In the genomic region with DNA sequence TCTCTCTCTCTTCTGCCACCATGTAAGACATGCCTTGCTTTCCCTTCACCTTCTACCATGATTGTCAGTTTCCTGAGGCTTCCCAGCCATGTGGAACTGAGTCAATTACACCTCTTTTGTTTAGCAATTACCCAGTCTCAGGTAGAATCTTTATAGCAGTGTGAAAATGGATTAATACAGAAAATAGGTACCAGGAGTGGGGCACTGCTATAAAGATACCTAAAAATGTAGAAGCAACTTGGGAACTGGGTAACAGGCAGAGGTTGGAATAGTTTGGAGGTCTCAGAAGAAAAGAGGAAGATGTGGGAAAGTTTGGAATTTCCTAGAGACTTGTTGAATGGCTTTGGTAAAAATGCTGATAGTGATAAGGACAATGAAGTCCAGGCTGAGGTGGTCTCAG, we compare ENCODE assay signal across 33 cellular contexts. TPM values are rescaled to one million over a fixed set of nuclear protein-coding genes. Genes with fewer than 3 reads are reported as not detected.
"Had no signal": no experiment of that assay in that cellular context is flagged by ENCODE, and none has a peak within 500 bp of the region (broad histone marks: within the 10 kb centered on the region; RNA-seq: fewer than 3 reads in every experiment).

No MANE protein-coding gene starts in this region.

- H3K36me3 ChIP-seq: stomach, suprapubic skin, thoracic aorta, thyroid gland, tibial artery, tibial nerve, transverse colon, upper lobe of left lung, upper lobe of right lung, uterus, vagina had no signal

- ATAC-seq: stimulated activated effector memory CD8-positive, alpha-beta T cell treated with anti-CD3 and anti-CD28 coated beads, Interleukin-12 subunit alpha, Interleukin-12 subunit beta, amount 100 ng/mL, for 72 hours; stimulated activated memory B cell treated with anti-CD40 and anti-IgM and Interleukin-4, amounts not matched to agents 10 μg/mL and 1 μg/mL and 100 μg/mL, for 72 hours; stimulated activated naive B cell treated with anti-CD40 and anti-IgM and Interleukin-4, amounts not matched to agents 10 μg/mL and 1 μg/mL and 100 μg/mL, for 72 hours; stimulated activated naive CD8-positive, alpha-beta T cell treated with anti-CD3 and anti-CD28 coated beads, Interleukin-15, amount 100 ng/mL, for 72 hours; stimulated activated naive CD8-positive, alpha-beta T cell treated with anti-CD3 and anti-CD28 coated beads, Interleukin-15, Interleukin-2, amounts not matched to agents 100 U/mL and 50 U/mL, for 24 hours; upper lobe of right lung had no signal

- DNase-seq: stimulated activated CD4-positive, alpha-beta T cell treated with anti-CD3 and anti-CD28 coated beads, Interleukin-2, amount 100 ng/mL, for 48 hours; stimulated activated CD4-positive, alpha-beta T cell treated with anti-CD3 and anti-CD28 coated beads, Interleukin-4, amount 100 ng/mL, for 1 hour; stimulated activated CD4-positive, alpha-beta T cell treated with anti-CD3 and anti-CD28 coated beads, Interleukin-4, amount 100 ng/mL, for 24 hours; stimulated activated CD4-positive, alpha-beta T cell treated with anti-CD3 and anti-CD28 coated beads, Interleukin-4, amount 100 ng/mL, for 4 hours; stimulated activated CD8-positive, alpha-beta memory T cell treated with anti-CD3 and anti-CD28 coated beads, Interleukin-4, amount 100 ng/mL, for 48 hours; stimulated activated naive B cell treated with anti-CD40 and anti-IgM and Interleukin-4, amounts not matched to agents 10 μg/mL and 1 μg/mL and 100 μg/mL, for 72 hours; stimulated activated naive CD4-positive, alpha-beta T cell; stimulated activated naive CD4-positive, alpha-beta T cell treated with Interleukin-2 at 50 U/mL for 16 hours; stimulated activated naive CD8-positive, alpha-beta T cell treated with anti-CD3 and anti-CD28 coated beads, Interleukin-15, amount 100 ng/mL, for 72 hours; stimulated activated naive CD8-positive, alpha-beta T cell treated with anti-CD3 and anti-CD28 coated beads, Interleukin-15, Interleukin-2, amounts not matched to agents 100 U/mL and 50 U/mL, for 24 hours; stomach; substantia nigra; testis; thyroid gland; tibial artery; transverse colon; trophoblast cell; upper lobe of left lung; upper lobe of right lung; uterus had no signal

- H3K36me3 Mint-ChIP-seq: stimulated activated effector memory CD8-positive, alpha-beta T cell treated with anti-CD3 and anti-CD28 coated beads, Interleukin-12 subunit alpha, Interleukin-12 subunit beta, amount 100 ng/mL, for 72 hours; type B pancreatic cell had no signal

- H3K9me3 ChIP-seq: stomach, suprapubic skin, testis, thoracic aorta, thyroid gland, tibial artery, tibial nerve, transverse colon, upper lobe of left lung, upper lobe of right lung, uterus, vagina had no signal

- H3K27ac ChIP-seq: stomach, suprapubic skin, testis, thoracic aorta, thyroid gland, tibial artery, tibial nerve, transverse colon, upper lobe of left lung, upper lobe of right lung, uterus, vagina had no signal

- H3K27ac Mint-ChIP-seq: stimulated activated effector memory CD8-positive, alpha-beta T cell treated with anti-CD3 and anti-CD28 coated beads, Interleukin-12 subunit alpha, Interleukin-12 subunit beta, amount 100 ng/mL, for 72 hours; stimulated activated memory B cell treated with anti-CD40 and anti-IgM and Interleukin-4, amounts not matched to agents 10 μg/mL and 1 μg/mL and 100 μg/mL, for 72 hours; stimulated activated naive B cell treated with anti-CD40 and anti-IgM and Interleukin-4, amounts not matched to agents 10 μg/mL and 1 μg/mL and 100 μg/mL, for 72 hours; stimulated activated naive CD8-positive, alpha-beta T cell treated with anti-CD3 and anti-CD28 coated beads, Interleukin-15, amount 100 ng/mL, for 72 hours; stimulated activated naive CD8-positive, alpha-beta T cell treated with anti-CD3 and anti-CD28 coated beads, Interleukin-15, Interleukin-2, amounts not matched to agents 100 ng/mL and 50 ng/mL, for 24 hours; type B pancreatic cell had no signal

- H3K27me3 ChIP-seq: stomach, suprapubic skin, testis, thyroid gland, tibial artery, tibial nerve, transverse colon, upper lobe of left lung, upper lobe of right lung, uterus, vagina had no signal

- H3K4me1 ChIP-seq: stomach, suprapubic skin, testis, tibial artery, tibial nerve, transverse colon, upper lobe of left lung, upper lobe of right lung, uterus had no signal

- FAIRE-seq: urothelium cell line had no signal

- H3K4me3 Mint-ChIP-seq: stimulated activated effector memory CD8-positive, alpha-beta T cell treated with anti-CD3 and anti-CD28 coated beads, Interleukin-12 subunit alpha, Interleukin-12 subunit beta, amount 100 ng/mL, for 72 hours; stimulated activated memory B cell treated with anti-CD40 and anti-IgM and Interleukin-4, amounts not matched to agents 10 μg/mL and 1 μg/mL and 100 μg/mL, for 72 hours; stimulated activated naive B cell treated with anti-CD40 and anti-IgM and Interleukin-4, amounts not matched to agents 10 μg/mL and 1 μg/mL and 100 μg/mL, for 72 hours; stimulated activated naive CD8-positive, alpha-beta T cell treated with anti-CD3 and anti-CD28 coated beads, Interleukin-15, amount 100 ng/mL, for 72 hours; stimulated activated naive CD8-positive, alpha-beta T cell treated with anti-CD3 and anti-CD28 coated beads, Interleukin-15, Interleukin-2, amounts not matched to agents 100 ng/mL and 50 ng/mL, for 24 hours; type B pancreatic cell had no signal

- H3K4me1 Mint-ChIP-seq: stimulated activated effector memory CD8-positive, alpha-beta T cell treated with anti-CD3 and anti-CD28 coated beads, Interleukin-12 subunit alpha, Interleukin-12 subunit beta, amount 100 ng/mL, for 72 hours; stimulated activated memory B cell treated with anti-CD40 and anti-IgM and Interleukin-4, amounts not matched to agents 10 μg/mL and 1 μg/mL and 100 μg/mL, for 72 hours; stimulated activated naive B cell treated with anti-CD40 and anti-IgM and Interleukin-4, amounts not matched to agents 10 μg/mL and 1 μg/mL and 100 μg/mL, for 72 hours; stimulated activated naive CD8-positive, alpha-beta T cell treated with anti-CD3 and anti-CD28 coated beads, Interleukin-15, amount 100 ng/mL, for 72 hours had no signal

- H3K4me3 ChIP-seq: stomach, suprapubic skin, testis, thoracic aorta, thyroid gland, tibial artery, tibial nerve, transverse colon, upper lobe of left lung, upper lobe of right lung, uterus, vagina had no signal

- H3K9me3 Mint-ChIP-seq: stimulated activated effector memory CD8-positive, alpha-beta T cell treated with anti-CD3 and anti-CD28 coated beads, Interleukin-12 subunit alpha, Interleukin-12 subunit beta, amount 100 ng/mL, for 72 hours; type B pancreatic cell had no signal

RNA-seq across cellular contexts. Expression of a gene that starts 15.6 kb away (rescaled TPM):
- total RNA-seq: stomach, subcutaneous adipose tissue, suprapubic skin, temporal lobe, thoracic aorta, tibial nerve, transverse colon, upper lobe of left lung, upper lobe of right lung, ureter, urinary bladder, uterus, vagina had no signal
- polyA plus RNA-seq: stomach, urinary bladder had no signal
